ENCODE assay signal across 15 cellular contexts in genomic region chr1:10599194-10599861, GRCh38.
DNase-seq lines count a peak whose midpoint lies in the region; ATAC-seq, FAIRE-seq and TF ChIP-seq lines count a peak whose summit lies in the region.
"Had no signal": no experiment of that assay in that cellular context is flagged by ENCODE, and none has a peak within 500 bp of the region (broad histone marks: within the 10 kb centered on the region; RNA-seq: fewer than 3 reads in every experiment).

No MANE protein-coding gene starts in this region.

- H3K27ac ChIP-seq in HCT116 (ENCODE audit: low read depth, low read length) (peak overlapping the region; percentile 52; the same call in 1 of the 2 replicates), keratinocyte (ENCODE audit: control insufficient read depth, insufficient read depth, low read length) (peak overlapping the region; percentile 89), A673 (ENCODE audit: low read depth, low read length, poor library complexity, severe bottlenecking) (no peak overlapping the region)
- H3K27ac ChIP-seq: right atrium auricular region, SJCRH30 had no signal

- peak; percentile 58 for FAIRE-seq in keratinocyte (lab: Jason Lieb, UNC)
- FAIRE-seq: H1 had no signal

- dilution Hi-C loops in keratinocyte (cut with MboI; ENCODE audit: extremely low pct_ligation_motif_present, low sequenced_read_pairs): no loop called here

- no peak for TF ChIP-seq RAD21 in HCT116 (IDR thresholded peaks at IDR 0.05; ENCODE audit: low read depth)

- H3K9me3 ChIP-seq in HCT116 (ENCODE audit: control insufficient read depth in 1 of 2, insufficient read depth in 1 of 2, low read depth in 1 of 2, low read length in 2 of 2): no peaks in the 10 kb centered on the region
- no peaks in the 10 kb centered on the region for H3K9me3 ChIP-seq in keratinocyte (ENCODE audit: control insufficient read depth, low read depth, low read length)
- no peaks in the 10 kb centered on the region for H3K9me3 ChIP-seq in A673 (ENCODE audit: low read depth, low read length, poor library complexity, severe bottlenecking)
- H3K9me3 ChIP-seq: right atrium auricular region, SJCRH30 had no signal

- H4K20me1 ChIP-seq in HCT116 (ENCODE audit: insufficient read depth) (no peaks in the 10 kb centered on the region), keratinocyte (ENCODE audit: control insufficient read depth, extremely low read depth, insufficient read depth, low read length) (no peaks in the 10 kb centered on the region)

- BruUV-seq in HCT116 (replicated peaks; lab: Mats Ljungman, UMichigan): no TSS peak
- no TSS peak for BruUV-seq in A673 (replicated peaks; lab: Mats Ljungman, UMichigan)

- H2AFZ ChIP-seq in HCT116 (ENCODE audit: low read depth, low read length, poor library complexity, severe bottlenecking) (no peak overlapping the region), keratinocyte (ENCODE audit: control insufficient read depth, low read length) (no peak overlapping the region)

- H3K4me3 ChIP-seq in HCT116 (replicated peaks in 1 of 2; ENCODE audit: low read depth in 1 of 2, low read length in 2 of 2): peak overlapping the region in 1 of 2 experiments; percentile 2; a peak in 1 of 4 replicates
- no peak overlapping the region for H3K4me3 ChIP-seq in keratinocyte (ENCODE audit: control insufficient read depth in 2 of 3, extremely low read depth in 1 of 3, insufficient read depth in 2 of 3, low read depth in 1 of 3, low read length in 3 of 3)
- no peak overlapping the region for H3K4me3 ChIP-seq in A673 (ENCODE audit: low read depth, low read length, poor library complexity, severe bottlenecking)
- H3K4me3 ChIP-seq: right atrium auricular region, SJCRH30 had no signal

- H3K79me2 ChIP-seq in HCT116 (ENCODE audit: insufficient read depth, low read length): no peaks in the 10 kb centered on the region
- H3K79me2 ChIP-seq in keratinocyte (ENCODE audit: control insufficient read depth, insufficient read depth, low read length): no peaks in the 10 kb centered on the region

- peak; percentile 26 for DNase-seq in HCT116 (ENCODE audit: low read depth, low spot score)
- DNase-seq in amniotic stem cell (lab: John Stamatoyannopoulos, UW): peak; percentile 63
- DNase-seq in keratinocyte (ENCODE audit: low read depth, low spot score): peak; percentile 28
- DNase-seq in stromal cell of bone marrow (ENCODE audit: low read depth): peak; percentile 26
- no peak for DNase-seq in activated CD4-positive, alpha-beta T cell treated with anti-CD3 and anti-CD28 coated beads, Interleukin-2, amount 50 U/mL, for 48 hours
- DNase-seq in A673 (ENCODE audit: low spot score): no peak
- DNase-seq: activated CD4-positive, alpha-beta T cell treated with anti-CD3 and anti-CD28 coated beads for 36 hours; activated naive CD4-positive, alpha-beta T cell treated with anti-CD3 and anti-CD28 coated beads for 36 hours; endodermal cell; left cardiac atrium; SJCRH30 had no signal

- intact Hi-C loops in HCT116 (cut with micrococcal nuclease) (no loop called here), A673 (cut with micrococcal nuclease; ENCODE audit: unreplicated experiment) (no loop called here)

- TF ChIP-seq POLR2A in HCT116 (IDR thresholded peaks at IDR 0.05; ENCODE audit: borderline replicate concordance, extremely low read depth, insufficient read depth, insufficient read length): no peak

- H3K36me3 ChIP-seq in HCT116 (ENCODE audit: control insufficient read depth in 1 of 2, insufficient read depth in 2 of 2, low read length in 2 of 2) (no peaks in the 10 kb centered on the region), keratinocyte (ENCODE audit: control insufficient read depth in 2 of 2, extremely low read depth in 1 of 2, insufficient read depth in 2 of 2, low read length in 2 of 2) (peaks cover 0 to 3% of the 10 kb centered on the region in 2 experiments), A673 (ENCODE audit: insufficient read depth, low read length, poor library complexity, severe bottlenecking) (no peaks in the 10 kb centered on the region)
- H3K36me3 ChIP-seq: right atrium auricular region, SJCRH30 had no signal

- peaks cover 23% of the 10 kb centered on the region in 2 experiments for H3K4me1 ChIP-seq in HCT116 (ENCODE audit: control insufficient read depth in 1 of 2, insufficient read depth in 2 of 2, low read length in 2 of 2)
- H3K4me1 ChIP-seq in keratinocyte (ENCODE audit: control insufficient read depth, extremely low read depth, insufficient read depth, low read length): peaks cover 23% of the 10 kb centered on the region
- H3K4me1 ChIP-seq in A673 (ENCODE audit: insufficient read depth, low read length, poor library complexity, severe bottlenecking): peaks cover 10% of the 10 kb centered on the region

- peaks cover 4% of the 10 kb centered on the region for H3K9me1 ChIP-seq in keratinocyte (ENCODE audit: control insufficient read depth, extremely low read depth, insufficient read depth, low read length)

- RAD21 ChIA-PET in HCT116 (lab: Charles Lee; ENCODE audit: low non-redundant PET in 1 of 2, low total read pairs in 2 of 2, uncharacterized antibody in 2 of 2, unreplicated experiment in 2 of 2): no interaction called here

- TF ChIP-seq CTCF in HCT116 (IDR thresholded peaks at IDR 0.05 in 2 of 3, conservative IDR thresholded peaks at IDR 0.05 in 1 of 3; ENCODE audit: borderline replicate concordance in 1 of 3, insufficient read depth in 1 of 3, low read depth in 2 of 3, low read length in 2 of 3) (no peak), keratinocyte (optimal IDR thresholded peaks at IDR 0.05 in 1 of 3, IDR thresholded peaks at IDR 0.05 in 1 of 3, conservative IDR thresholded peaks at IDR 0.05 in 1 of 3; ENCODE audit: extremely low read depth in 1 of 3, insufficient read depth in 2 of 3, low read length in 3 of 3) (no peak), A673 (conservative IDR thresholded peaks at IDR 0.05; ENCODE audit: low read depth, low read length) (no peak)

- ATAC-seq in HCT116: peak; percentile 78
- ATAC-seq in GM19452 (IDR thresholded peaks at IDR 0.05; ENCODE audit: unreplicated experiment): no peak
- no peak for ATAC-seq in GM19395 (IDR thresholded peaks at IDR 0.05; ENCODE audit: unreplicated experiment)
- ATAC-seq: activated CD4-positive, alpha-beta T cell treated with anti-CD3 and anti-CD28 coated beads for 36 hours had no signal

- peak overlapping the region; percentile 53 for H3K4me2 ChIP-seq in HCT116 (ENCODE audit: low read length)
- H3K4me2 ChIP-seq in keratinocyte (ENCODE audit: control insufficient read depth, extremely low read depth, insufficient read depth, low read depth, low read length): peak overlapping the region; percentile 51

- no peaks in the 10 kb centered on the region for H3K9me2 ChIP-seq in HCT116 (ENCODE audit: insufficient read depth)

- H3K9ac ChIP-seq in HCT116 (ENCODE audit: low read length) (no peak overlapping the region; the same call in 1 of the 2 replicates), keratinocyte (ENCODE audit: control insufficient read depth, extremely low read depth, insufficient read depth, low read length) (peak overlapping the region; percentile 68)

- H3K27me3 ChIP-seq in HCT116 (ENCODE audit: insufficient read depth, low read length) (no peaks in the 10 kb centered on the region), keratinocyte (ENCODE audit: control insufficient read depth, extremely low read depth, insufficient read depth, low read length) (no peaks in the 10 kb centered on the region), A673 (replicated peaks; ENCODE audit: insufficient read depth, low read depth, low read length, poor library complexity) (no peaks in the 10 kb centered on the region)
- H3K27me3 ChIP-seq: right atrium auricular region, SJCRH30 had no signal

- CTCF ChIA-PET in HCT116 (lab: Charles Lee) (no interaction called here), A673 (lab: Charles Lee) (no interaction called here)

- POLR2A ChIA-PET in HCT116 (lab: Charles Lee): no interaction called here
- POLR2A ChIA-PET in A673 (lab: Charles Lee; ENCODE audit: low non-redundant PET): no interaction called here

TF ChIP-seq in HCT116, 20 proteins besides CTCF, POLR2A, EP300 and RAD21:
- peak; percentile 13; the same call in 1 of the 2 replicates for TF ChIP-seq FOSL1 (IDR thresholded peaks at IDR 0.05; ENCODE audit: low read depth)
- peak; percentile 11; the same call in 1 of the 2 replicates for TF ChIP-seq SP1 (IDR thresholded peaks at IDR 0.05; ENCODE audit: low read depth)
- no peak for TF ChIP-seq SRF (IDR thresholded peaks at IDR 0.05; ENCODE audit: low read depth)

Comparison
In these comparisons a context has a peak if more than half of its experiments do, and no peak if none do; other contexts are left out.
1. DNase-seq: peak in HCT116 (single experiment), amniotic stem cell (single experiment), keratinocyte (single experiment) and stromal cell of bone marrow (single experiment); none in activated CD4-positive, alpha-beta T cell treated with anti-CD3 and anti-CD28 coated beads, Interleukin-2, amount 50 U/mL, for 48 hours (0 of 2) and A673 (single experiment).